Comparison of ENCODE assay signal across 17 cellular contexts in the genomic region with DNA sequence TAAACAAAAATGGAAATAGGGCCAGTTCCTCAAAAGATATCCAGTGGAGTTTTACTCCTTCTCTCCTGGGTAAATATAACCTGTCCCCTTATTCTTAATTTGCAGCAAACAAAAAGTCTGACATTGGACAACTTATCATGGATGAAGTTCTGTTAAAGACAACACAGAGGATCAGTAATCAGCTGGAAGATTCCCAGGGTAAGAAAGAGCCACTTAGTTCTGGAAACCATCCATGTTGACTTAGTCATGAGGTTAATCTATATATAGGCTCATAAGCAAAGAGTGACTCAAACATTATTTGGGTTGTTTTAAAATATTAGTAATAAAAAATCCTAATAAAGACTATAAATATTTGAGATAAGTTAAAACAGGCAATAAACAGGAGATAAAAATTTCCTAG. TPM values are rescaled to one million over a fixed set of nuclear protein-coding genes. Genes with fewer than 3 reads are reported as not detected.
A peak's percentile ranks its signal among the peaks of the same experiment; 100 is the strongest.
DNase-seq lines count a peak whose midpoint lies in the region; ATAC-seq lines count a peak whose summit lies in the region.
"Had no signal": no experiment of that assay in that cellular context is flagged by ENCODE, and none has a peak within 500 bp of the region (broad histone marks: within the 10 kb centered on the region; RNA-seq: fewer than 3 reads in every experiment).

No MANE protein-coding gene starts in this region.

- DNase-seq in A172 (ENCODE audit: low spot score) (peak; percentile 33), HCEC 1CT (peak; percentile 84), brain pericyte (ENCODE audit: low read depth, low spot score) (peak; percentile 16), hepatic stellate cell (ENCODE audit: low spot score) (peak; percentile 58), NOMO-1 (lab: John Stamatoyannopoulos, UW; ENCODE audit: unreplicated experiment in 2 of 2) (no peak)
- no peak for DNase-seq in activated naive CD4-positive, alpha-beta T cell (lab: John Stamatoyannopoulos, UW)
- DNase-seq: activated CD4-positive, alpha-beta T cell treated with anti-CD3 and anti-CD28 coated beads, Interleukin-2, amount 50 U/mL, for 48 hours; AML-193; DMS79 treated with DMSO at 0.1 percent for 48 hours; esophagus squamous epithelium; GOT3; NCI-H1092; NCI-H446; stimulated activated CD4-positive, alpha-beta T cell treated with anti-CD3 and anti-CD28 coated beads, Interleukin-12 subunit alpha, Interleukin-12 subunit beta, amount 100 ng/mL, for 4 hours; transverse colon had no signal

- ATAC-seq in HG03565 (IDR thresholded peaks at IDR 0.05; ENCODE audit: unreplicated experiment) (no peak), HG03045 (IDR thresholded peaks at IDR 0.05; ENCODE audit: unreplicated experiment) (no peak)

RNA-seq across cellular contexts. Expression of a gene that starts 40.5 kb away (rescaled TPM):
- 123 and 133 TPM in 2 replicates for total RNA-seq in A172 (2014; rRNA removed; shearing (Covaris generic))

Comparison
In these comparisons a context has a peak if more than half of its experiments do, and no peak if none do; other contexts are left out.
1. DNase-seq: peak in A172 (single experiment), HCEC 1CT (single experiment), brain pericyte (single experiment) and hepatic stellate cell (single experiment); none in NOMO-1 (0 of 2) and activated naive CD4-positive, alpha-beta T cell (0 of 4).